ENCODE assay signal across 10 cellular contexts in the genomic region with DNA sequence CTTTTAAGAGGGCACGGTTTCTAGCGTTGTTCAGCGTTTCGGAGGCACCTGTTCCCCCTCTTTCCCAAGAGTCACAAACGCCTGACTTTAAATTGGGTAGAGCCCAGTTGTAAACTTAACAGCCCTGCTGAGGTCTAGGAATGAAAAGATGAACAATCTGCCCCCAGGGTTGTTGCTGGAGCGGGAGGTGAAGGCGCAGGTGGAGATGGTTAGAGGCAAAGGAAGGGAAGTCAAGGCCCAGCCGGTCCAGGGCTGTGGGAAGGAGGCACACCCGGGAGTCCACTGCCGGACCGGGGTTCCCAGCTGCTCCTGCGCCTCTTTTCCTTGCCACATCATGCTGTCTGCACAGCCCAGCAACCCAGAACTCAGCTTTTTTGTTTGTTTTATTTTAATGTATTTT. TPM values are rescaled to one million over a fixed set of nuclear protein-coding genes. Genes with fewer than 3 reads are reported as not detected.
DNase-seq lines count a peak whose midpoint lies in the region; ATAC-seq, FAIRE-seq and TF ChIP-seq lines count a peak whose summit lies in the region.
"Had no signal": no experiment of that assay in that cellular context is flagged by ENCODE, and none has a peak within 500 bp of the region (broad histone marks: within the 10 kb centered on the region; RNA-seq: fewer than 3 reads in every experiment).

No MANE protein-coding gene starts in this region.

- peak overlapping the region; percentile 76 for H3K4me3 Mint-ChIP-seq in activated CD4-positive, alpha-beta T cell treated with anti-CD3 and anti-CD28 coated beads for 36 hours

- TF ChIP-seq RAD21 in GM12878 (IDR thresholded peaks at IDR 0.05; ENCODE audit: insufficient read depth, low read depth, low read length) (no peak), liver (IDR thresholded peaks at IDR 0.05) (no peak)

- RAD21 ChIA-PET in GM12878 (lab: Charles Lee; ENCODE audit: unreplicated experiment), result interaction anchor here (3.3 kb wide), 1 partner anchor 12 kb away, joined by 22 read pairs; no protein-coding TSS in a partner anchor

- H3K27ac ChIP-seq in GM12878 (ENCODE audit: control insufficient read depth, insufficient read depth) (no peak overlapping the region), liver (ENCODE audit: low read depth in 1 of 2, low read length in 2 of 2) (peak overlapping the region; percentile 96 to 97), tibial artery (peak overlapping the region in 1 of 2 donors; percentile 37)

- no peaks in the 10 kb centered on the region for H4K20me1 ChIP-seq in GM12878 (ENCODE audit: control insufficient read depth, insufficient read depth)

- peak overlapping the region; percentile 68 for H3K4me2 ChIP-seq in GM12878 (ENCODE audit: control insufficient read depth, insufficient read depth)

- H2AFZ ChIP-seq in GM12878 (ENCODE audit: control insufficient read depth, low read depth, low read length), result peak overlapping the region; percentile 88; the same call in 1 of the 2 replicates

- SMC1A ChIA-PET in GM12878 (lab: Charles Lee; ENCODE audit: uncharacterized antibody, unreplicated experiment), result interaction anchor here (2.7 kb wide), 1 partner anchor 13 kb away, joined by 8 read pairs; no protein-coding TSS in a partner anchor

- FAIRE-seq in GM12878 (lab: Jason Lieb, UNC), result no peak

- in situ Hi-C loops in GM12878 (cut with MboI), result no loop called here

- H3K4me1 ChIP-seq in GM12878 (ENCODE audit: control insufficient read depth, insufficient read depth, low read length) (no peaks in the 10 kb centered on the region; the same call in 1 of the 2 replicates), liver (ENCODE audit: control insufficient read depth in 4 of 4, insufficient read depth in 4 of 4, low read length in 3 of 4) (peaks cover 22 to 67% (median 51%) of the 10 kb centered on the region in 4 donors), tibial artery (peaks cover 0 to 21% (median 12%) of the 10 kb centered on the region in 4 donors)

- H3K9me3 Mint-ChIP-seq in activated CD4-positive, alpha-beta T cell treated with anti-CD3 and anti-CD28 coated beads for 36 hours (ENCODE audit: low read depth), result no peaks in the 10 kb centered on the region

- H3K9me3 ChIP-seq in GM12878 (replicated peaks; ENCODE audit: control insufficient read depth, insufficient read depth, low read length) (no peaks in the 10 kb centered on the region), liver (ENCODE audit: control insufficient read depth in 4 of 4, low read length in 3 of 4) (no peaks in the 10 kb centered on the region), tibial artery (no peaks in the 10 kb centered on the region)

- BruUV-seq in GM12878 (replicated peaks; lab: Mats Ljungman, UMichigan), result no TSS peak

- no peak for TF ChIP-seq EP300 in GM12878 (IDR thresholded peaks at IDR 0.05; ENCODE audit: borderline replicate concordance in 1 of 2, control insufficient read depth in 1 of 2, low read depth in 2 of 2, low read length in 2 of 2)

- no peak for TF ChIP-seq CTCF in GM12878 (IDR thresholded peaks at IDR 0.05 in 2 of 3, conservative IDR thresholded peaks at IDR 0.05 in 1 of 3; ENCODE audit: control insufficient read depth in 2 of 3, extremely low read depth in 1 of 3, insufficient read depth in 1 of 3, low read depth in 3 of 3, low read length in 3 of 3)
- no peak for TF ChIP-seq CTCF in liver (IDR thresholded peaks at IDR 0.05; ENCODE audit: low read depth, low read length, missing input control)
- no peak for TF ChIP-seq CTCF in tibial artery (IDR thresholded peaks at IDR 0.05)

- H3K27me3 Mint-ChIP-seq in activated CD4-positive, alpha-beta T cell treated with anti-CD3 and anti-CD28 coated beads for 36 hours, result no peaks in the 10 kb centered on the region

- no peak for DNase-seq in activated CD4-positive, alpha-beta T cell treated with anti-CD3 and anti-CD28 coated beads for 36 hours
- no peak for DNase-seq in activated CD4-positive, alpha-beta T cell treated with anti-CD3 and anti-CD28 coated beads for 4 hours
- DNase-seq in GM12878 (ENCODE audit: low read depth, low spot score), result no peak
- DNase-seq in tibial artery, result no peak
- DNase-seq in GOT3 (lab: John Stamatoyannopoulos, UW), result no peak
- DNase-seq in effector CD8-positive, alpha-beta T cell (lab: John Stamatoyannopoulos, UW), result no peak

- CTCF ChIA-PET in activated CD4-positive, alpha-beta T cell treated with anti-CD3 and anti-CD28 coated beads for 36 hours (lab: Charles Lee), result interaction anchor here (1.1 kb wide), 1 partner anchor 31 kb away, joined by 4 read pairs; no protein-coding TSS in a partner anchor
- CTCF ChIA-PET in GM12878 (lab: Yijun Ruan, JAX), result interaction anchor here (0.8 kb wide), 1 partner anchor 11 kb away, joined by 3 read pairs; no protein-coding TSS in a partner anchor

- no peak overlapping the region for H3K27ac Mint-ChIP-seq in activated CD4-positive, alpha-beta T cell treated with anti-CD3 and anti-CD28 coated beads for 36 hours

- no peak for TF ChIP-seq POLR2A in GM12878 (IDR thresholded peaks at IDR 0.05; ENCODE audit: low read depth, low read length)

- no peaks in the 10 kb centered on the region for H3K36me3 Mint-ChIP-seq in activated CD4-positive, alpha-beta T cell treated with anti-CD3 and anti-CD28 coated beads for 36 hours (ENCODE audit: low read depth)

- 63% methylated on average over 12 of the region's 12 CpGs for WGBS in GM12878 (ENCODE audit: insufficient coverage, insufficient replicate concordance, low lambda C conversion rate, missing lambda C conversion rate)
- WGBS in liver, result 25% methylated on average over 12 of the region's 12 CpGs

- intact Hi-C loops in activated CD4-positive, alpha-beta T cell treated with anti-CD3 and anti-CD28 coated beads for 36 hours (cut with DNase I, micrococcal nuclease), result loop anchor here (2.0 to 5.0 kb wide), 3 partner anchors 34 to 207 kb away; no protein-coding TSS in a partner anchor
- intact Hi-C loops in GM12878 (cut with micrococcal nuclease; ENCODE audit: unreplicated experiment), result no loop called here
- intact Hi-C loops in tibial artery (cut with DNase I; ENCODE audit: low total_unique reads), result no loop called here

- peaks cover 44% of the 10 kb centered on the region for H3K4me1 Mint-ChIP-seq in activated CD4-positive, alpha-beta T cell treated with anti-CD3 and anti-CD28 coated beads for 36 hours

- peak overlapping the region; percentile 64 for H3K9ac ChIP-seq in GM12878 (ENCODE audit: control insufficient read depth, insufficient read depth, low read length)
- peak overlapping the region; percentile 7 to 62 for H3K9ac ChIP-seq in liver (ENCODE audit: low read depth in 1 of 2, low read length in 2 of 2)

- ATAC-seq in activated CD4-positive, alpha-beta T cell treated with anti-CD3 and anti-CD28 coated beads for 36 hours, result no peak
- ATAC-seq in GM12878, result no peak
- ATAC-seq in HG03442 (IDR thresholded peaks at IDR 0.05; ENCODE audit: unreplicated experiment), result no peak

- H3K36me3 ChIP-seq in GM12878 (ENCODE audit: control insufficient read depth in 2 of 2, insufficient read depth in 2 of 2, low read length in 1 of 2), result no peaks in the 10 kb centered on the region
- H3K36me3 ChIP-seq in liver (ENCODE audit: control insufficient read depth in 4 of 4, insufficient read depth in 3 of 4, low read depth in 1 of 4, low read length in 3 of 4), result no peaks in the 10 kb centered on the region
- no peaks in the 10 kb centered on the region for H3K36me3 ChIP-seq in tibial artery

- POLR2A ChIA-PET in activated CD4-positive, alpha-beta T cell treated with anti-CD3 and anti-CD28 coated beads for 36 hours (lab: Charles Lee), result interaction anchor here (0.6 kb wide), 1 partner anchor 96 kb away, joined by 3 read pairs; no protein-coding TSS in a partner anchor
- POLR2A ChIA-PET in GM12878 (lab: Charles Lee), result interaction anchor here (0.5 to 1.1 kb wide), 2 partner anchors 12 to 15 kb away, joined by 3 to 7 read pairs; no protein-coding TSS in a partner anchor

- H3K27me3 ChIP-seq in GM12878 (replicated peaks in 1 of 2; ENCODE audit: control insufficient read depth in 2 of 2, insufficient read depth in 2 of 2, low read length in 1 of 2) (peaks cover 0 to 3% of the 10 kb centered on the region in 2 experiments; a peak in 2 of 4 replicates), liver (ENCODE audit: control insufficient read depth in 4 of 4, insufficient read depth in 4 of 4, low read length in 3 of 4) (no peaks in the 10 kb centered on the region), tibial artery (peaks cover 0 to 31% of the 10 kb centered on the region in 2 donors)

- H3K79me2 ChIP-seq in GM12878 (ENCODE audit: control insufficient read depth, insufficient read depth, low read length), result no peaks in the 10 kb centered on the region

- peak overlapping the region; percentile 77 for H3K4me3 ChIP-seq in GM12878
- peak overlapping the region; percentile 58 to 87 (median 79) for H3K4me3 ChIP-seq in liver (ENCODE audit: low read depth in 1 of 3, low read length in 3 of 3)
- H3K4me3 ChIP-seq in tibial artery, result peak overlapping the region; percentile 53 to 59

RNA-seq across cellular contexts. Expression of a gene that starts 0.8 kb away (rescaled TPM):
- total RNA-seq in activated CD4-positive, alpha-beta T cell treated with anti-CD3 and anti-CD28 coated beads for 36 hours, result 10 to 100 TPM; 15.0 to 17.6 TPM
- 4.0 and 4.3 TPM in 2 replicates for total RNA-seq in GM12878 (2013; cell fraction: nucleolus; rRNA removed)
- total RNA-seq in GM12878 (2014; rRNA removed) (6.9 and 11.1 TPM in 2 replicates), GM12878 (2014; rRNA removed; fragmentation: Illumina TruSeq; extraction: Trizol) (14.7 and 15.6 TPM in 2 replicates), GM12878 (2021) (11.0 and 11.4 TPM in 2 replicates), liver (10 to 100 TPM; 48.5 to 51.2 TPM)
- 12.7 TPM for polyA plus RNA-seq in GM12878 (2011; ENCODE audit: low read depth)
- polyA plus RNA-seq in GM12878 (2011; rRNA removed) (2.8 and 3.4 TPM in 2 replicates), GM12878 (2014; fragmentation: Illumina TruSeq; extraction: Trizol) (15.6 and 17.8 TPM in 2 replicates), GM12878 (2014; fragmentation: Nextera tagmentation; extraction: Ambion mirVana) (10 to 100 TPM in 1 of 2 experiments, 1 to 10 TPM in 1; 5.1 to 10.0 TPM), GM12878 (2014; rRNA removed) (10.0 and 12.6 TPM in 2 replicates), GM12878 (2016; fragmentation: Nextera tagmentation; extraction: Ambion mirVana) (10 to 100 TPM; 10.9 to 13.7 TPM), liver (10 to 100 TPM; 56.9 to 87.4 TPM)
- polyA plus RNA-seq in GM12878 (2011; cell fraction: cytosol; rRNA removed), result 1.3 and 1.6 TPM in 2 replicates
- polyA plus RNA-seq in GM12878 (2011; cell fraction: nucleus; rRNA removed), result 0.45 and 0.51 TPM in 2 replicates
- polyA plus RNA-seq in GM12878 (2012), result 17.3 and 17.8 TPM in 2 replicates
- polyA minus RNA-seq in GM12878 (2011; rRNA and poly(A)+ RNA removed), result 0.73 and 1.1 TPM in 2 replicates
- not detected in 2 replicates for polyA minus RNA-seq in GM12878 (2011; cell fraction: cytosol; rRNA and poly(A)+ RNA removed)
- 0.24 and 0.38 TPM in 2 replicates for polyA minus RNA-seq in GM12878 (2011; cell fraction: nucleus; rRNA and poly(A)+ RNA removed)
- total RNA-seq: LHCN-M2 had no signal

RNA-seq across cellular contexts. Expression of a gene that starts 45.0 kb away (rescaled TPM):
- total RNA-seq in activated CD4-positive, alpha-beta T cell treated with anti-CD3 and anti-CD28 coated beads for 36 hours, result 10 to 100 TPM; 37.6 to 43.8 TPM
- total RNA-seq in GM12878 (2013; cell fraction: nucleolus; rRNA removed), result 100 and 110 TPM in 2 replicates
- total RNA-seq in GM12878 (2014; rRNA removed), result 12.5 and 13.3 TPM in 2 replicates
- total RNA-seq in GM12878 (2014; rRNA removed; fragmentation: Illumina TruSeq; extraction: Trizol), result 8.0 and 8.1 TPM in 2 replicates
- total RNA-seq in GM12878 (2021), result 30.0 and 31.7 TPM in 2 replicates
- 7.3 TPM for polyA plus RNA-seq in GM12878 (2011; ENCODE audit: low read depth)
- polyA plus RNA-seq in GM12878 (2011; rRNA removed), result 18.8 and 27.8 TPM in 2 replicates
- 31.9 and 34.2 TPM in 2 replicates for polyA plus RNA-seq in GM12878 (2011; cell fraction: cytosol; rRNA removed)
- 45.1 and 52.6 TPM in 2 replicates for polyA plus RNA-seq in GM12878 (2011; cell fraction: nucleus; rRNA removed)
- 11.9 and 19.2 TPM in 2 replicates for polyA plus RNA-seq in GM12878 (2012)
- polyA plus RNA-seq in GM12878 (2014; fragmentation: Illumina TruSeq; extraction: Trizol), result 8.6 and 16.9 TPM in 2 replicates
- 1 to 10 TPM; 2.5 to 2.6 TPM for polyA plus RNA-seq in GM12878 (2014; fragmentation: Nextera tagmentation; extraction: Ambion mirVana)
- polyA plus RNA-seq in GM12878 (2014; rRNA removed), result 21.1 and 23.3 TPM in 2 replicates
- 10 to 100 TPM; 19.0 to 22.0 TPM for polyA plus RNA-seq in GM12878 (2016; fragmentation: Nextera tagmentation; extraction: Ambion mirVana)
- 21.3 and 31.5 TPM in 2 replicates for polyA minus RNA-seq in GM12878 (2011; rRNA and poly(A)+ RNA removed)
- polyA minus RNA-seq in GM12878 (2011; cell fraction: cytosol; rRNA and poly(A)+ RNA removed), result 8.9 and 10.2 TPM in 2 replicates
- 17.2 and 26.6 TPM in 2 replicates for polyA minus RNA-seq in GM12878 (2011; cell fraction: nucleus; rRNA and poly(A)+ RNA removed)
- total RNA-seq in liver, result 10 to 100 TPM; 27.0 to 36.8 TPM
- polyA plus RNA-seq in liver, result 10 to 100 TPM; 19.9 to 27.6 TPM

RNA-seq across cellular contexts. Expression of a gene that starts 52.5 kb away (rescaled TPM):
- under 1 TPM; 0.37 to 0.79 TPM for total RNA-seq in activated CD4-positive, alpha-beta T cell treated with anti-CD3 and anti-CD28 coated beads for 36 hours
- total RNA-seq in GM12878 (2013; cell fraction: nucleolus; rRNA removed), result not detected in 2 replicates
- total RNA-seq in GM12878 (2014; rRNA removed) (not detected in 2 replicates), GM12878 (2014; rRNA removed; fragmentation: Illumina TruSeq; extraction: Trizol) (not detected in 2 replicates), GM12878 (2021) (not detected in 2 replicates), liver (1 to 10 TPM in 1 of 2 donors, under 1 TPM in 1; 0.25 to 2.0 TPM)
- polyA plus RNA-seq in GM12878 (2011; ENCODE audit: low read depth), result not detected
- polyA plus RNA-seq in GM12878 (2011; rRNA removed) (not detected in 2 replicates), GM12878 (2014; fragmentation: Illumina TruSeq; extraction: Trizol) (not detected in 2 replicates), GM12878 (2014; fragmentation: Nextera tagmentation; extraction: Ambion mirVana) (not detected), GM12878 (2014; rRNA removed) (0.18 TPM in 1 of 2 replicates, not detected in the other), GM12878 (2016; fragmentation: Nextera tagmentation; extraction: Ambion mirVana) (not detected), liver (under 1 TPM; 0.14 to 0.25 TPM)
- not detected in 2 replicates for polyA plus RNA-seq in GM12878 (2011; cell fraction: cytosol; rRNA removed)
- not detected in 2 replicates for polyA plus RNA-seq in GM12878 (2011; cell fraction: nucleus; rRNA removed)
- polyA plus RNA-seq in GM12878 (2012), result not detected in 2 replicates
- polyA minus RNA-seq in GM12878 (2011; rRNA and poly(A)+ RNA removed), result not detected in 2 replicates
- polyA minus RNA-seq in GM12878 (2011; cell fraction: cytosol; rRNA and poly(A)+ RNA removed), result not detected in 2 replicates
- polyA minus RNA-seq in GM12878 (2011; cell fraction: nucleus; rRNA and poly(A)+ RNA removed), result not detected in 2 replicates
- total RNA-seq: Daoy, LHCN-M2 had no signal

RNA-seq across cellular contexts. Expression of a gene that starts 52.6 kb away (rescaled TPM):
- total RNA-seq in activated CD4-positive, alpha-beta T cell treated with anti-CD3 and anti-CD28 coated beads for 36 hours, result not detected
- total RNA-seq in GM12878 (2013; cell fraction: nucleolus; rRNA removed), result not detected in 2 replicates
- total RNA-seq in GM12878 (2014; rRNA removed) (not detected in 2 replicates), GM12878 (2014; rRNA removed; fragmentation: Illumina TruSeq; extraction: Trizol) (not detected in 2 replicates), GM12878 (2021) (not detected in 2 replicates), liver (under 1 TPM in 1 of 2 donors, not detected in 1; 0.23 TPM)
- not detected for polyA plus RNA-seq in GM12878 (2011; ENCODE audit: low read depth)
- polyA plus RNA-seq in GM12878 (2011; rRNA removed) (not detected in 2 replicates), GM12878 (2014; fragmentation: Illumina TruSeq; extraction: Trizol) (not detected in 2 replicates), GM12878 (2014; fragmentation: Nextera tagmentation; extraction: Ambion mirVana) (not detected), GM12878 (2014; rRNA removed) (not detected in 2 replicates), GM12878 (2016; fragmentation: Nextera tagmentation; extraction: Ambion mirVana) (not detected), liver (not detected)
- not detected in 2 replicates for polyA plus RNA-seq in GM12878 (2011; cell fraction: cytosol; rRNA removed)
- polyA plus RNA-seq in GM12878 (2011; cell fraction: nucleus; rRNA removed), result not detected in 2 replicates
- not detected in 2 replicates for polyA plus RNA-seq in GM12878 (2012)
- polyA minus RNA-seq in GM12878 (2011; rRNA and poly(A)+ RNA removed), result not detected in 2 replicates
- polyA minus RNA-seq in GM12878 (2011; cell fraction: cytosol; rRNA and poly(A)+ RNA removed), result not detected in 2 replicates
- not detected in 2 replicates for polyA minus RNA-seq in GM12878 (2011; cell fraction: nucleus; rRNA and poly(A)+ RNA removed)
- total RNA-seq: Daoy, LHCN-M2 had no signal

Comparison
In these comparisons a context has a peak if more than half of its experiments do, and no peak if none do; other contexts are left out.
1. intact Hi-C loops: an anchor here in activated CD4-positive, alpha-beta T cell treated with anti-CD3 and anti-CD28 coated beads for 36 hours (2.0 to 5.0 kb wide); none called in GM12878 and tibial artery.